Comparison of ENCODE assay signal across 8 cellular contexts in genomic region chr17:58329035-58329807, GRCh38.
DNase-seq lines count a peak whose midpoint lies in the region; ATAC-seq and TF ChIP-seq lines count a peak whose summit lies in the region.

No MANE protein-coding gene starts in this region.

- in situ Hi-C loops in GM13977 (cut with MboI; ENCODE audit: low pct_unique_long_range_greater_than_20kb, low sequenced_read_pairs, unreplicated experiment) = no loop called here

- ATAC-seq in HG02571 (IDR thresholded peaks at IDR 0.05; ENCODE audit: unreplicated experiment) = peak; percentile 32

- peak; percentile 63 for TF ChIP-seq CTCF in GM13977 (IDR thresholded peaks at IDR 0.05; ENCODE audit: extremely low read depth, insufficient read depth, missing control alignments)

- DNase-seq in GM13977 (ENCODE audit: low spot score) (peak; percentile 81), NCI-H2227 (lab: John Stamatoyannopoulos, UW; ENCODE audit: unreplicated experiment) (peak; percentile 35), activated T-cell treated with anti-CD3 and anti-CD28 coated beads for 4 hours (peak; percentile 80), head of caudate nucleus (peak in 38 of 42 donors; percentile 45 to 84 (median 67)), NCI-H510A treated with DMSO at 0.1 percent for 48 hours (lab: John Stamatoyannopoulos, UW) (no peak), NCI-H526 treated with DMSO at 0.1 percent for 48 hours (lab: John Stamatoyannopoulos, UW) (no peak)
- peak; percentile 84 to 91 for DNase-seq in stimulated activated CD4-positive, alpha-beta T cell treated with anti-CD3 and anti-CD28 coated beads, Interleukin-15, amount 100 ng/mL, for 48 hours (ENCODE audit: low read depth in 2 of 2)

- intact Hi-C loops in head of caudate nucleus (cut with DNase I) = no loop called here

Comparison
In these comparisons a context has a peak if more than half of its experiments do, and no peak if none do; other contexts are left out.
1. DNase-seq: peak in GM13977 (single experiment), NCI-H2227 (single experiment), activated T-cell treated with anti-CD3 and anti-CD28 coated beads for 4 hours (single experiment), head of caudate nucleus (38 of 42) and stimulated activated CD4-positive, alpha-beta T cell treated with anti-CD3 and anti-CD28 coated beads, Interleukin-15, amount 100 ng/mL, for 48 hours (2 of 2); none in NCI-H510A treated with DMSO at 0.1 percent for 48 hours (single experiment) and NCI-H526 treated with DMSO at 0.1 percent for 48 hours (single experiment).